Comparison of ENCODE assay signal across 17 cellular contexts in genomic region chr12:132315951-132316350, GRCh38. TPM values are rescaled to one million over a fixed set of nuclear protein-coding genes. Genes with fewer than 3 reads are reported as not detected.
DNase-seq lines count a peak whose midpoint lies in the region; FAIRE-seq and TF ChIP-seq lines count a peak whose summit lies in the region.
"Had no signal": no experiment of that assay in that cellular context is flagged by ENCODE, and none has a peak within 500 bp of the region (broad histone marks: within the 10 kb centered on the region; RNA-seq: fewer than 3 reads in every experiment).

No MANE protein-coding gene starts in this region.

- no peak for FAIRE-seq in kidney (lab: Jason Lieb, UNC)
- FAIRE-seq: H1, HepG2, HTR-8/SVneo had no signal

- H4K20me1 ChIP-seq in BLaER1, result no peaks in the 10 kb centered on the region

- H3K4me3 ChIP-seq in BLaER1 (no peak overlapping the region), kidney (ENCODE audit: low read length in 2 of 2) (no peak overlapping the region), spleen (no peak overlapping the region)
- H3K4me3 ChIP-seq: HAP-1 had no signal

- H3K4me2 ChIP-seq in BLaER1, result peak overlapping the region; percentile 82

- H3K9ac ChIP-seq in BLaER1 (no peak overlapping the region), kidney (ENCODE audit: low read length in 2 of 2) (no peak overlapping the region)

- no peak for TF ChIP-seq CTCF in kidney (IDR thresholded peaks at IDR 0.05; ENCODE audit: borderline replicate concordance, extremely low read depth, insufficient read depth)
- no peak for TF ChIP-seq CTCF in spleen (IDR thresholded peaks at IDR 0.05 in 8 of 11, conservative IDR thresholded peaks at IDR 0.05 in 3 of 11)

- no peak for TF ChIP-seq POLR2A in spleen (IDR thresholded peaks at IDR 0.05)

- no peaks in the 10 kb centered on the region for H3K36me3 ChIP-seq in BLaER1
- H3K36me3 ChIP-seq in kidney (ENCODE audit: control insufficient read depth in 1 of 2, insufficient read depth in 2 of 2, low read length in 2 of 2), result no peaks in the 10 kb centered on the region
- H3K36me3 ChIP-seq in spleen, result no peaks in the 10 kb centered on the region
- H3K36me3 ChIP-seq: HAP-1 had no signal

- peaks cover 52% of the 10 kb centered on the region for H3K4me1 ChIP-seq in BLaER1
- no peaks in the 10 kb centered on the region for H3K4me1 ChIP-seq in kidney (ENCODE audit: control insufficient read depth in 1 of 2, insufficient read depth in 1 of 2, low read depth in 1 of 2, low read length in 2 of 2)
- no peaks in the 10 kb centered on the region for H3K4me1 ChIP-seq in spleen
- H3K4me1 ChIP-seq: HAP-1 had no signal

- H3K27me3 ChIP-seq in BLaER1, result no peaks in the 10 kb centered on the region
- H3K27me3 ChIP-seq in spleen (replicated peaks in 1 of 7), result peaks cover 0 to 62% (median 3%) of the 10 kb centered on the region in 7 donors

- H3K9me3 ChIP-seq in BLaER1 (peaks cover 18% of the 10 kb centered on the region), kidney (ENCODE audit: control insufficient read depth in 1 of 2, low read length in 2 of 2) (peaks cover 0 to 11% of the 10 kb centered on the region in 2 donors), spleen (peaks cover 0 to 21% (median 19%) of the 10 kb centered on the region in 8 donors)
- H3K9me3 ChIP-seq: HAP-1 had no signal

- intact Hi-C loops in kidney (cut with DNase I), result no loop called here
- intact Hi-C loops in spleen (cut with DNase I; ENCODE audit: low total_unique reads), result no loop called here

- peak; percentile 6 for DNase-seq in activated naive CD4-positive, alpha-beta T cell treated with anti-CD3 and anti-CD28 coated beads, Interleukin-2, amount 50 U/mL, for 16 hours
- DNase-seq in activated naive CD4-positive, alpha-beta T cell treated with Interleukin-2 at 50 U/mL for 16 hours, result no peak
- peak; percentile 37 for DNase-seq in kidney
- DNase-seq in spleen, result peak; percentile 56
- no peak for DNase-seq in central memory CD4-positive, alpha-beta T cell
- no peak for DNase-seq in SKM-1 treated with dmso at 0.1 percent for 144 hours (lab: John Stamatoyannopoulos, UW; ENCODE audit: unreplicated experiment)
- DNase-seq: AML-193; C1 segment of cervical spinal cord; Calu3; CD4-positive, alpha-beta T cell; DMS 273 treated with DMSO at 0.1 percent for 48 hours had no signal

- H3K27ac ChIP-seq in BLaER1, result no peak overlapping the region
- H3K27ac ChIP-seq in kidney (ENCODE audit: low read depth in 2 of 2, low read length in 2 of 2), result no peak overlapping the region
- no peak overlapping the region for H3K27ac ChIP-seq in spleen
- H3K27ac ChIP-seq: 22Rv1 had no signal

- WGBS in spleen, 5 donors, result 68 to 73% (median 70%) methylated on average over 15 to 20 of the region's 20 CpGs

RNA-seq across cellular contexts. Expression of gene GALNT9, which starts 13.4 kb away (rescaled TPM):
- 20.7 TPM for total RNA-seq in kidney
- 4.8 TPM for polyA plus RNA-seq in kidney (ENCODE audit: insufficient read depth, low read depth, low replicate concordance)
- total RNA-seq in spleen, result 1 to 10 TPM in 5 of 7 donors, under 1 TPM in 2; 0.52 to 2.4 (median 1.4) TPM
- polyA plus RNA-seq in spleen, result under 1 TPM; 0.20 to 0.51 (median 0.30) TPM
- total RNA-seq: CD4-positive, alpha-beta T cell had no signal
- polyA plus RNA-seq: HepG2 had no signal

Comparison
In these comparisons a context has a peak if more than half of its experiments do, and no peak if none do; other contexts are left out.
1. DNase-seq: peak in activated naive CD4-positive, alpha-beta T cell treated with anti-CD3 and anti-CD28 coated beads, Interleukin-2, amount 50 U/mL, for 16 hours (single experiment), kidney (single experiment) and spleen (single experiment); none in activated naive CD4-positive, alpha-beta T cell treated with Interleukin-2 at 50 U/mL for 16 hours (single experiment), central memory CD4-positive, alpha-beta T cell (single experiment) and SKM-1 treated with dmso at 0.1 percent for 144 hours (single experiment).